Comparison of ENCODE assay signal across 1 cellular context in the genomic region with DNA sequence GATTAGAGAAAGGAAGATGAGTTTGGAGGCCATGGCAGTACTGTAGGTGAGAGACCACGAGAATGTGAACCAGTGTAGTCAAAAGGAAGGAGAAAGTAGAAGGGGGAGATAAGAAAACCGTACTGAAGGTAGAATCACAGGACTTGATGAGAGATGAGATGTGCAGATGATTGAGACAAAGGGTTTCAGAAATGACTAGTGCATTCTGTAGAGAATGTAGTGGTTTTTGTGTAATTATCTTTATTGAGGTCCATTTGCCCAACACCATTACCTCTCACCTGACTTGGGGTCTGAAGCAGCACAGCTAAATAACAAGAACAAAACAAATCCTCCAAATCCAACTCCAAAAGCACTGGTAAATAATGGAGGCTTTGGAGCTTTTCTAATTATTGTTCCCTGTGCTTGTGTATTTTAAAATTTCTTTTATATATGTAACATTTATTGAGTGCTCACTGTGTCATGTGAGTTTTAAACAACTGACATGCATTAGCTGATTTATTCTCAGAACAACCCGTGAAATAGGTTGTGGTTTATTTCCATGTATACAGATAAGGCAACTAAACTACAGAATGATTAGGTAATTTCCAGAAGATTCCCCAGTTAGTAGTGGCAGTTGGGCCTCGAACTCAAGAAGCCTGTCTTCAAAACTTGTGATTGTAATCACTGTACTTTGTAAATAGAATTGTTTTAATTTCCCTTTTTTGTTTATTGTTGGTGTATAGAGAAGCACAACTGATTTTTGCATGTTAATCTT.
TF ChIP-seq lines count a peak whose summit lies in the region.

No MANE protein-coding gene starts in this region.

TF ChIP-seq in SK-N-SH, 30 proteins besides CTCF, POLR2A, EP300 and RAD21 (continued from another document):
- no peak for TF ChIP-seq RCOR1 (IDR thresholded peaks at IDR 0.05; ENCODE audit: low read length)
- no peak for TF ChIP-seq TAF1 (IDR thresholded peaks at IDR 0.05; ENCODE audit: borderline replicate concordance, low read depth, low read length)
